Comparison of ENCODE assay signal across 15 cellular contexts in the genomic region with DNA sequence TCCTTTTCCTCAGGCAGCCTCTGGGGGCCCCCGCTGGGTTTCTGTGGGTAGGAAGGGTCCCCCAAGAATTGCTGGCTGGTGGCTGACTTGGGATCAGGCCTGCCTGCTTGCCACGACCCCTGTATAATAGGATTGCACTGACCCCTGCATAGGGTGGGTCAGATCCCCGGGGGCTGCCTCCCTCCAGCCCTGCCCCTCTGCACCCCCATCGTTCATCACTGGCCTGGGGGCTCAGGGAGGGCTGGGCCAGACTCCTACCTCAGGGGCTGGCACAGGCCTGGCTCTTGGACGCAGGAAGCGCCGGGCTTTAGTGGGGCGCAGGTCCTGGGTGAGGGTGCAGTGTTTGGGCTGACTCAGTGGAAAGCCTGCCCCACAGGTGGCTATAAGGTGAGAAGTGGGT. TPM values are rescaled to one million over a fixed set of nuclear protein-coding genes. Genes with fewer than 3 reads are reported as not detected.
DNase-seq lines count a peak whose midpoint lies in the region; ATAC-seq and TF ChIP-seq lines count a peak whose summit lies in the region.
"Had no signal": no experiment of that assay in that cellular context is flagged by ENCODE, and none has a peak within 500 bp of the region (broad histone marks: within the 10 kb centered on the region; RNA-seq: fewer than 3 reads in every experiment).

No MANE protein-coding gene starts in this region.

- peak overlapping the region; percentile 39 for H3K4me2 ChIP-seq in parathyroid adenoma (ENCODE audit: low read length)

- H3K27ac ChIP-seq in right atrium auricular region (peak overlapping the region; percentile 91 to 95), esophagus muscularis mucosa (replicated peaks in 1 of 4) (peak overlapping the region; percentile 16 to 69 (median 36)), parathyroid adenoma (peak overlapping the region; percentile 96), aorta (ENCODE audit: low read depth in 1 of 2, low read length in 2 of 2) (peak overlapping the region; percentile 23 to 64), testis (no peak overlapping the region)
- H3K27ac ChIP-seq: colonic mucosa had no signal

- H3K79me2 ChIP-seq in parathyroid adenoma = peaks cover 58% of the 10 kb centered on the region

- ATAC-seq in Right ventricle myocardium inferior (no peak), aorta (ENCODE audit: low FRiP score) (no peak), GM18519 (IDR thresholded peaks at IDR 0.05; ENCODE audit: low FRiP score, unreplicated experiment) (no peak)

- H3K36me3 ChIP-seq in right atrium auricular region (peaks cover 13% of the 10 kb centered on the region), esophagus muscularis mucosa (peaks cover 8 to 33% (median 21%) of the 10 kb centered on the region in 4 donors), parathyroid adenoma (ENCODE audit: control insufficient read depth, insufficient read depth, low read length) (no peaks in the 10 kb centered on the region), aorta (ENCODE audit: control insufficient read depth in 1 of 2, insufficient read depth in 2 of 2, low read length in 1 of 2) (no peaks in the 10 kb centered on the region), testis (ENCODE audit: low read depth, missing control alignments) (no peaks in the 10 kb centered on the region)
- H3K36me3 ChIP-seq: colonic mucosa had no signal

- no peak overlapping the region for H2AFZ ChIP-seq in parathyroid adenoma

- intact Hi-C loops in Right ventricle myocardium inferior (cut with DNase I) (no loop called here), esophagus muscularis mucosa (cut with DNase I) (no loop called here), aorta (cut with DNase I) (no loop called here), testis (cut with DNase I; ENCODE audit: low total_unique reads) (no loop called here)

- H3K9me3 ChIP-seq in right atrium auricular region (no peaks in the 10 kb centered on the region), esophagus muscularis mucosa (no peaks in the 10 kb centered on the region), parathyroid adenoma (ENCODE audit: control insufficient read depth, low read length) (no peaks in the 10 kb centered on the region), aorta (ENCODE audit: control insufficient read depth, low read length) (no peaks in the 10 kb centered on the region), testis (no peaks in the 10 kb centered on the region)
- H3K9me3 ChIP-seq: colonic mucosa had no signal

- DNase-seq in right atrium auricular region (ENCODE audit: low spot score) = no peak
- no peak for DNase-seq in Right ventricle myocardium inferior (ENCODE audit: missing footprints)
- no peak for DNase-seq in esophagus muscularis mucosa (ENCODE audit: extremely low spot score)
- no peak for DNase-seq in aorta
- no peak for DNase-seq in testis
- DNase-seq in GM10266 (ENCODE audit: extremely low spot score) = no peak
- DNase-seq: activated naive CD4-positive, alpha-beta T cell treated with anti-CD3 and anti-CD28 coated beads, Interleukin-2, amount 10 ng/mL, durations not matched to agents 7 days and 5 days; colonic mucosa; DMS53; naive thymus-derived CD8-positive, alpha-beta T cell; NCI-H2081; SHP77 treated with DMSO at 0.1 percent for 48 hours had no signal

- TF ChIP-seq EP300 in esophagus muscularis mucosa (IDR thresholded peaks at IDR 0.05) = no peak

- no peak for TF ChIP-seq POLR2A in esophagus muscularis mucosa (IDR thresholded peaks at IDR 0.05; ENCODE audit: low read depth)
- no peak for TF ChIP-seq POLR2A in testis (IDR thresholded peaks at IDR 0.05)

- peak overlapping the region; percentile 67 for H3K9ac ChIP-seq in parathyroid adenoma

- H3K27me3 ChIP-seq in right atrium auricular region (no peaks in the 10 kb centered on the region), esophagus muscularis mucosa (no peaks in the 10 kb centered on the region), parathyroid adenoma (ENCODE audit: control insufficient read depth, insufficient read depth, low read length) (no peaks in the 10 kb centered on the region), aorta (ENCODE audit: control insufficient read depth in 1 of 2, insufficient read depth in 2 of 2, low read length in 1 of 2) (no peaks in the 10 kb centered on the region), testis (no peaks in the 10 kb centered on the region)
- H3K27me3 ChIP-seq: colonic mucosa had no signal

- TF ChIP-seq CTCF in right atrium auricular region (IDR thresholded peaks at IDR 0.05) = no peak
- no peak for TF ChIP-seq CTCF in esophagus muscularis mucosa (IDR thresholded peaks at IDR 0.05)
- TF ChIP-seq CTCF in parathyroid adenoma (IDR thresholded peaks at IDR 0.05) = no peak
- no peak for TF ChIP-seq CTCF in testis (IDR thresholded peaks at IDR 0.05)
- TF ChIP-seq CTCF in GM10266 (IDR thresholded peaks at IDR 0.05; ENCODE audit: control insufficient read depth, insufficient read depth, low read depth, missing control alignments) = no peak

- WGBS in esophagus muscularis mucosa = 82% methylated on average over 6 of the region's 8 CpGs
- WGBS in aorta, 2 donors = 63 to 72% methylated on average over 8 of the region's 8 CpGs
- 83 to 90% methylated on average over 2 to 7 of the region's 8 CpGs for WGBS in testis, 2 donors

- H3K4me3 ChIP-seq in right atrium auricular region (no peak overlapping the region), esophagus muscularis mucosa (no peak overlapping the region), parathyroid adenoma (ENCODE audit: low read depth, low read length) (peak overlapping the region; percentile 24), aorta (ENCODE audit: low read length in 2 of 2) (no peak overlapping the region), testis (no peak overlapping the region)
- H3K4me3 ChIP-seq: colonic mucosa had no signal

- H3K4me1 ChIP-seq in right atrium auricular region = peaks cover 0 to 67% of the 10 kb centered on the region in 2 donors
- H3K4me1 ChIP-seq in esophagus muscularis mucosa = peaks cover 36 to 51% (median 42%) of the 10 kb centered on the region in 4 donors
- H3K4me1 ChIP-seq in parathyroid adenoma = peaks cover 38% of the 10 kb centered on the region
- H3K4me1 ChIP-seq in aorta (ENCODE audit: control insufficient read depth in 1 of 2, insufficient read depth in 2 of 2, low read length in 2 of 2) = no peaks in the 10 kb centered on the region
- H3K4me1 ChIP-seq in testis = peaks cover 29% of the 10 kb centered on the region

RNA-seq across cellular contexts. Expression of gene NDUFB7, which starts 10.6 kb away (rescaled TPM):
- total RNA-seq in right atrium auricular region (100 to 1,000 TPM; 593 to 729 TPM), Right ventricle myocardium inferior (529 TPM), esophagus muscularis mucosa (100 to 1,000 TPM; 297 to 522 (median 319) TPM), aorta (100 to 1,000 TPM; 118 to 126 TPM), testis (100 to 1,000 TPM; 389 to 493 TPM)
- polyA plus RNA-seq in aorta (100 to 1,000 TPM; 433 to 452 TPM), testis (ENCODE audit: insufficient read depth, low read depth, low replicate concordance) (259 TPM)

RNA-seq across cellular contexts. Expression of gene CLEC17A, which starts 21.6 kb away (rescaled TPM):
- total RNA-seq in right atrium auricular region (not detected), Right ventricle myocardium inferior (not detected), esophagus muscularis mucosa (not detected), aorta (under 1 TPM in 1 of 2 donors, not detected in 1; 0.18 TPM), testis (1 to 10 TPM in 1 of 2 donors, under 1 TPM in 1; 0.56 to 1.3 TPM)
- polyA plus RNA-seq in aorta (not detected), testis (ENCODE audit: insufficient read depth, low read depth, low replicate concordance) (1.4 TPM)
- polyA plus RNA-seq: naive thymus-derived CD8-positive, alpha-beta T cell; urinary bladder had no signal

RNA-seq across cellular contexts. Expression of gene TECR, which starts 31.9 kb away (rescaled TPM):
- total RNA-seq in right atrium auricular region (10 to 100 TPM; 60.3 to 63.9 TPM), Right ventricle myocardium inferior (77.4 TPM), esophagus muscularis mucosa (10 to 100 TPM; 18.7 to 32.7 (median 25.7) TPM), aorta (10 to 100 TPM; 40.1 to 64.4 TPM), testis (100 to 1,000 TPM; 164 to 192 TPM)
- polyA plus RNA-seq in aorta (100 to 1,000 TPM in 1 of 2 donors, 10 to 100 TPM in 1; 56.5 to 112 TPM), testis (ENCODE audit: insufficient read depth, low read depth, low replicate concordance) (418 TPM)

RNA-seq across cellular contexts. Expression of gene DNAJB1, which starts 43.1 kb away (rescaled TPM):
- 10 to 100 TPM; 36.5 to 52.9 TPM for total RNA-seq in right atrium auricular region
- 46.9 TPM for total RNA-seq in Right ventricle myocardium inferior
- 100 to 1,000 TPM in 1 of 4 donors, 10 to 100 TPM in 3; 50.3 to 102 (median 86.3) TPM for total RNA-seq in esophagus muscularis mucosa
- 10 to 100 TPM; 58.0 to 95.8 TPM for total RNA-seq in aorta
- 10 to 100 TPM; 34.8 to 44.3 TPM for polyA plus RNA-seq in aorta
- total RNA-seq in testis = 100 to 1,000 TPM; 185 to 245 TPM
- polyA plus RNA-seq in testis (ENCODE audit: insufficient read depth, low read depth, low replicate concordance) = 386 TPM

Comparison
In these comparisons a context has a peak if more than half of its experiments do, and no peak if none do; other contexts are left out.
1. H3K27ac ChIP-seq: peak in right atrium auricular region (2 of 2), esophagus muscularis mucosa (4 of 4), parathyroid adenoma (single experiment) and aorta (2 of 2); none in testis (0 of 2).